In the genomic region with DNA sequence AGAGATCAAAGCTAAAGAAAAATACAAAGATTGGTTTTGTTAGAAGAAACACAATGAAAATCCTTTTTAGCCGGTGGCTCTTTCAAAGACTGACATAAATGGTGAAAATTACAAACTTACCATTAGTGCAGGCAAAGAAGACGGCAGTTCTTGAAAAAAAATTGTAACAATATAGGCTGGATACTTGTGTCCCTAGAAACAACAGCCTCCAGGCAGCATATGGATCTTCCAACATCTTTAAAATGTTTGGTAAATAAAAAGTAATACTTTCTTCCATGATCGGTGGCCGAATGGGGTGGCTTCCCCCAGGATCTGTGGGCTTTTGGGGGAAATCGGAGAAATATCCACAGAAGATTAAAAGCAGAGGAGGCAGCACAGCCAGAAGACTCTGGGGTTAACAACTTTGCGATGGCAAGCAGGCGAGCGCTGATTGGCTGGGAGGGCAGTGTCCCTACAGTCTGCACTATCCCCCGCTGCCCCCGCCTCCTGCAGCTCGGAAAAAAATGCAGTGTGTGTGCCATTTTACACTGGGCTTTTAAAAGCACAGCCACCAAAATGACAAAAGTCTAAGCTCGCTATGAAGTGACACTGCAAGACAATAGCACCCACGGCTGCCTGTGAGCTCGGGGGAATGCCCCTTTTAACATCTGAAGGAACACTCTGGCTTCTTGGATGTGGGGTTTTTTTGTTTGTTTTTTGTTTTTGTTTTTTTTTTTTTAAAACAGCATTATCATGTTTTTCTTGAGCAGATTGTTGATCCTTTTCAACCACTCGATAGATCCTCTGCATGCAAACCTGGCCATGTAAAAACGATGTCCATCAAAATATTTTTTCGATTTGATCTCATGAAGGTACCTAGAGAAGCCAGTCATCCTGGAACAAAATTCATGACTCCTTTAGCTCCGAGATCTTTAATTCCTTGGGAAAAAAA, we compare ENCODE assay signal across 8 cellular contexts. TPM values are rescaled to one million over a fixed set of nuclear protein-coding genes. Genes with fewer than 3 reads are reported as not detected.
DNase-seq lines count a peak whose midpoint lies in the region; ATAC-seq and TF ChIP-seq lines count a peak whose summit lies in the region.

No MANE protein-coding gene starts in this region.

- intact Hi-C loops in lower leg skin (cut with DNase I; ENCODE audit: low total_unique reads): no loop called here

- WGBS in ectodermal cell, 2 experiments: 0 to 1% methylated on average over 17 to 18 of the region's 18 CpGs
- 0% methylated on average over 18 of the region's 18 CpGs for WGBS in lower leg skin, 2 donors

- peak; percentile 93 for DNase-seq in CD1c-positive myeloid dendritic cell (ENCODE audit: extremely low spot score)
- peak; percentile 89 for DNase-seq in NCI-H774 (lab: John Stamatoyannopoulos, UW)
- DNase-seq in activated CD4-positive, alpha-beta T cell treated with anti-CD3 and anti-CD28 coated beads, Interleukin-2, amount 50 U/mL, for 48 hours: peak; percentile 88 to 92
- DNase-seq in lower leg skin (ENCODE audit: low spot score in 2 of 2): peak; percentile 96 to 98
- DNase-seq in stimulated activated CD4-positive, alpha-beta T cell treated with anti-CD3 and anti-CD28 coated beads, Interleukin-4, amount 100 ng/mL, for 4 hours: peak; percentile 83 to 89

- peak overlapping the region; percentile 81 for H3K4me3 ChIP-seq in ectodermal cell (ENCODE audit: insufficient read depth, low read depth, low read length)
- peak overlapping the region; percentile 54 for H3K4me3 ChIP-seq in lower leg skin (ENCODE audit: low read depth, poor library complexity, severe bottlenecking)

- TF ChIP-seq CTCF in lower leg skin (IDR thresholded peaks at IDR 0.05): no peak

- H3K27ac ChIP-seq in ectodermal cell (ENCODE audit: insufficient read depth, low read depth, low read length, poor library complexity, severe bottlenecking): peak overlapping the region; percentile 82

- H3K27me3 ChIP-seq in ectodermal cell (ENCODE audit: control insufficient read depth, insufficient read depth, low read length, poor library complexity, severe bottlenecking): no peaks in the 10 kb centered on the region

- peaks cover 5% of the 10 kb centered on the region for H3K4me1 ChIP-seq in ectodermal cell (ENCODE audit: control insufficient read depth, insufficient read depth, low read length)

- H3K36me3 ChIP-seq in ectodermal cell (ENCODE audit: control insufficient read depth, insufficient read depth, low read length): no peaks in the 10 kb centered on the region

- peak in 1 of 2 donors; percentile 2 for TF ChIP-seq POLR2A in lower leg skin (IDR thresholded peaks at IDR 0.05)

- H3K9me3 ChIP-seq in ectodermal cell (ENCODE audit: control insufficient read depth, low read length): no peaks in the 10 kb centered on the region

- ATAC-seq in GM19438 (IDR thresholded peaks at IDR 0.05; ENCODE audit: low read depth, unreplicated experiment): peak; percentile 93
- ATAC-seq in HG03565 (IDR thresholded peaks at IDR 0.05; ENCODE audit: unreplicated experiment): peak; percentile 86

RNA-seq across cellular contexts. Expression of a gene that starts 31.7 kb away (rescaled TPM):
- 32.8 TPM for polyA plus RNA-seq in ectodermal cell (2013, experiment 1 of 4)
- polyA plus RNA-seq in ectodermal cell (2013, experiment 2 of 4): 32.1 TPM
- 27.1 TPM for polyA plus RNA-seq in ectodermal cell (2013, experiment 3 of 4)
- polyA plus RNA-seq in ectodermal cell (2013, experiment 4 of 4): 36.7 TPM
- total RNA-seq in lower leg skin: 10 to 100 TPM; 33.9 to 42.3 (median 36.8) TPM

Comparison
In these comparisons a context has a peak if more than half of its experiments do, and no peak if none do; other contexts are left out.
1. Peak in every context shown above with its lines: DNase-seq, ATAC-seq, H3K4me3 ChIP-seq and H3K27ac ChIP-seq.